8 cellular contexts compared by ENCODE assay signal in genomic region chr2:69643602-69644505, GRCh38.
A peak's percentile ranks its signal among the peaks of the same experiment; 100 is the strongest.
DNase-seq lines count a peak whose midpoint lies in the region; TF ChIP-seq lines count a peak whose summit lies in the region.

AAK1 (minus strand) TSS chr2:69643739; CDS start chr2:69643040, 699 bp downstream.

- peak within 1 kb of the TSS; percentile 83 for H3K9ac ChIP-seq in SK-N-MC (ENCODE audit: insufficient read length)

- H3K36me3 ChIP-seq in SK-N-MC (ENCODE audit: insufficient read depth, low read length): no peaks in the 10 kb centered on the region

- peak; percentile 74 for TF ChIP-seq POLR2A in NB4 (IDR thresholded peaks at IDR 0.05; ENCODE audit: extremely low read depth, insufficient read length)

- peak within 1 kb of the TSS; percentile 82 for H3K4me3 ChIP-seq in HFF-Myc (replicated peaks; ENCODE audit: low read depth, low read length)
- H3K4me3 ChIP-seq in NB4 (ENCODE audit: low read depth, low read length): peak within 1 kb of the TSS; percentile 84
- peak within 1 kb of the TSS; percentile 89 for H3K4me3 ChIP-seq in SK-N-MC

- no peaks in the 10 kb centered on the region for H3K9me3 ChIP-seq in SK-N-MC (ENCODE audit: low read depth, low read length)

- peak within 1 kb of the TSS; percentile 96 for H3K27ac ChIP-seq in SK-N-MC

- TF ChIP-seq CTCF in HFF-Myc (IDR thresholded peaks at IDR 0.05; ENCODE audit: low read depth, low read length, missing control alignments): no peak
- TF ChIP-seq CTCF in NB4 (IDR thresholded peaks at IDR 0.05; ENCODE audit: low read depth, low read length): no peak

- DNase-seq in GDM1 (lab: John Stamatoyannopoulos, UW) (peak; percentile 93), HFF-Myc (ENCODE audit: extremely low read depth, low read depth) (peak; percentile 42), NB4 (ENCODE audit: low read depth) (peak; percentile 96), SK-N-MC (ENCODE audit: low read depth, low spot score) (peak; percentile 52), germinal center (ENCODE audit: low spot score) (peak; percentile 82), nucleus accumbens (lab: John Stamatoyannopoulos, UW) (peak; percentile 62 to 98 (median 90)), superior temporal gyrus (ENCODE audit: extremely low spot score) (peak; percentile 91)
- DNase-seq in activated naive CD4-positive, alpha-beta T cell treated with anti-CD3 and anti-CD28 coated beads, Interleukin-2, amount 50 U/mL, for 16 hours: peak; percentile 81

Comparison
In these comparisons a context has a peak if more than half of its experiments do, and no peak if none do; other contexts are left out.
1. Peak in every context shown above with its lines: DNase-seq, H3K4me3 ChIP-seq and H3K27ac ChIP-seq.
2. DNase-seq: peak in every context shown above with its lines; median percentile 96 in NB4; 93 in GDM1; 91 in superior temporal gyrus; 90 in nucleus accumbens; 82 in germinal center; 81 in activated naive CD4-positive, alpha-beta T cell treated with anti-CD3 and anti-CD28 coated beads, Interleukin-2, amount 50 U/mL, for 16 hours; 52 in SK-N-MC; 42 in HFF-Myc.